ENCODE assay signal across 8 cellular contexts in the genomic region with DNA sequence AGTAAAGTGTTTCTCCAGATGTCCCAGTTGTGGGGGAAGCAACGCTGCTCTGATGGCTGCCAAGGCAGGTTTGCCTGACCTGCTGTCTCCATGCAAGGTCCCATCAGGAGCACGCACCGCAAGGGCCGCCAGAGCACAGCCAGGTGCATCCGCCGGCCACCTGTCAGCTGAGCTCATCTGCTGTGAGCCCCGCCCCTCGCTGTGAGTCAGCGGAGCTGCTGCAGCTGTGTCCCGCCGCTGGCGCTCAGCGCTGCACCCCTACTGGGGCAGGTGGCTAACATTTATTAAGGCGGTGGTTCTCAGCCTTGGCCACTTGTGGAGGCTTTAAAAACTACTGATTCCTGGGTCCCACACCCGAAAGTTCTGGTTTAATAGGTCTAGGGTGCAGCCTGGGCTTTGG.
A peak's percentile ranks its signal among the peaks of the same experiment; 100 is the strongest.
DNase-seq lines count a peak whose midpoint lies in the region; ATAC-seq and FAIRE-seq lines count a peak whose summit lies in the region.

No MANE protein-coding gene starts in this region.

- peaks cover 0 to 45% (median 0%) of the 10 kb centered on the region in 11 experiments; a peak in 5 of 22 replicates for H3K36me3 ChIP-seq in BLaER1 treated with 17β-estradiol and CSF1 and Interleukin-3, amounts not matched to agents 10 nM and 100 nM

- peaks cover 0 to 47% (median 12%) of the 10 kb centered on the region in 11 experiments; a peak in 12 of 22 replicates for H4K20me1 ChIP-seq in BLaER1 treated with 17β-estradiol and CSF1 and Interleukin-3, amounts not matched to agents 10 nM and 100 nM

- peaks cover 26 to 54% (median 50%) of the 10 kb centered on the region in 10 experiments for H3K4me1 ChIP-seq in BLaER1 treated with 17β-estradiol and CSF1 and Interleukin-3, amounts not matched to agents 10 nM and 100 nM

- H3K9ac ChIP-seq in BLaER1 treated with 17β-estradiol and CSF1 and Interleukin-3, amounts not matched to agents 10 nM and 100 nM, result peak overlapping the region in 2 of 11 experiments; percentile 25 to 51; a peak in 4 of 22 replicates

- ATAC-seq in GM21576 (IDR thresholded peaks at IDR 0.05; ENCODE audit: unreplicated experiment), result peak; percentile 78
- ATAC-seq in Right ventricle myocardium superior (ENCODE audit: poor library complexity), result no peak

- peaks cover 0 to 4% (median 0%) of the 10 kb centered on the region in 11 experiments; a peak in 2 of 22 replicates for H3K27me3 ChIP-seq in BLaER1 treated with 17β-estradiol and CSF1 and Interleukin-3, amounts not matched to agents 10 nM and 100 nM

- H3K9me3 ChIP-seq in BLaER1 treated with 17β-estradiol and CSF1 and Interleukin-3, amounts not matched to agents 10 nM and 100 nM (replicated peaks in 1 of 11), result no peaks in the 10 kb centered on the region

- peak overlapping the region in 4 of 11 experiments; percentile 56 to 69 (median 66); a peak in 8 of 22 replicates for H3K27ac ChIP-seq in BLaER1 treated with 17β-estradiol and CSF1 and Interleukin-3, amounts not matched to agents 10 nM and 100 nM

- peak; percentile 99 for DNase-seq in NCI-H146 (lab: John Stamatoyannopoulos, UW)
- peak; percentile 20 to 27 for DNase-seq in activated CD4-positive, alpha-beta T cell treated with anti-CD3 and anti-CD28 coated beads, Interleukin-2, amount 50 U/mL, for 4 hours
- DNase-seq in glomerular visceral epithelial cell (ENCODE audit: extremely low spot score), result peak; percentile 76
- DNase-seq in stimulated activated CD4-positive, alpha-beta T cell treated with anti-CD3 and anti-CD28 coated beads, Interleukin-2, amount 100 ng/mL, for 24 hours, result peak; percentile 32 to 55
- DNase-seq in RCC 7860 (ENCODE audit: low spot score), result no peak
- no peak for DNase-seq in Right ventricle myocardium superior

- intact Hi-C loops in Right ventricle myocardium superior (cut with DNase I), result no loop called here

- peak overlapping the region; percentile 52 to 92 (median 71); a peak in 21 of 22 replicates for H3K4me2 ChIP-seq in BLaER1 treated with 17β-estradiol and CSF1 and Interleukin-3, amounts not matched to agents 10 nM and 100 nM

- FAIRE-seq in RCC 7860 (lab: Jason Lieb, UNC), result no peak

- peak overlapping the region in 1 of 10 experiments; percentile 16; a peak in 3 of 20 replicates for H3K4me3 ChIP-seq in BLaER1 treated with 17β-estradiol and CSF1 and Interleukin-3, amounts not matched to agents 10 nM and 100 nM

Comparison
In these comparisons a context has a peak if more than half of its experiments do, and no peak if none do; other contexts are left out.
1. DNase-seq: peak in NCI-H146 (single experiment), activated CD4-positive, alpha-beta T cell treated with anti-CD3 and anti-CD28 coated beads, Interleukin-2, amount 50 U/mL, for 4 hours (2 of 2), glomerular visceral epithelial cell (single experiment) and stimulated activated CD4-positive, alpha-beta T cell treated with anti-CD3 and anti-CD28 coated beads, Interleukin-2, amount 100 ng/mL, for 24 hours (2 of 2); none in RCC 7860 (single experiment) and Right ventricle myocardium superior (single experiment).